ENCODE assay signal across 1 cellular context in genomic region chr6:147664092-147664491, GRCh38.
TF ChIP-seq lines count a peak whose summit lies in the region.

No MANE protein-coding gene starts in this region.

TF ChIP-seq in K562, 482 proteins besides CTCF, POLR2A, EP300 and RAD21 (continued from another document):
- TF ChIP-seq CLOCK (CRISPR knock-in tag; IDR thresholded peaks at IDR 0.05; ENCODE audit: borderline replicate concordance), result no peak
- TF ChIP-seq JUN (IDR thresholded peaks at IDR 0.05; ENCODE audit: borderline replicate concordance, low read depth, low read length), result no peak
- TF ChIP-seq JUN (CRISPR knock-in tag; IDR thresholded peaks at IDR 0.05; ENCODE audit: borderline replicate concordance), result no peak
- peak; percentile 15 to 45; a peak in 2 of 4 replicates for TF ChIP-seq RCOR1 (IDR thresholded peaks at IDR 0.05; ENCODE audit: borderline replicate concordance in 1 of 2, low read depth in 2 of 2, low read length in 2 of 2)
TF ChIP-seq in K562: peak in this region for 3.
